15 cellular contexts compared by ENCODE assay signal in genomic region chr17:65028537-65028843, GRCh38. TPM values are rescaled to one million over a fixed set of nuclear protein-coding genes. Genes with fewer than 3 reads are reported as not detected.
A peak's percentile ranks its signal among the peaks of the same experiment; 100 is the strongest.
DNase-seq lines count a peak whose midpoint lies in the region; ATAC-seq and TF ChIP-seq lines count a peak whose summit lies in the region.
"Had no signal": no experiment of that assay in that cellular context is flagged by ENCODE, and none has a peak within 500 bp of the region (broad histone marks: within the 10 kb centered on the region; RNA-seq: fewer than 3 reads in every experiment).

No MANE protein-coding gene starts in this region.

- peaks cover 80% of the 10 kb centered on the region for H3K4me1 Mint-ChIP-seq in CD8-positive, alpha-beta T cell (ENCODE audit: low read depth)
- H3K4me1 Mint-ChIP-seq in activated T-helper 17 cell treated with anti-CD3 and anti-CD28 coated beads, Interleukin-2, amount 50 U/mL, for 72 hours = peaks cover 53% of the 10 kb centered on the region
- H3K4me1 Mint-ChIP-seq in naive thymus-derived CD8-positive, alpha-beta T cell = peaks cover 23 to 96% (median 78%) of the 10 kb centered on the region in 4 donors

- no peak for ATAC-seq in CD8-positive, alpha-beta T cell
- peak; percentile 70 for ATAC-seq in activated T-helper 17 cell treated with anti-CD3 and anti-CD28 coated beads, Interleukin-2, amount 50 U/mL, for 72 hours (replicated peaks)
- peak in 1 of 2 donors; percentile 21 for ATAC-seq in naive thymus-derived CD8-positive, alpha-beta T cell
- ATAC-seq: body of pancreas, left cardiac atrium, SK-N-SH treated with all-trans-retinoic acid at 6 μM for 48 hours had no signal

- no peaks in the 10 kb centered on the region for H3K9me3 ChIP-seq in CD8-positive, alpha-beta T cell (ENCODE audit: low read length)
- no peaks in the 10 kb centered on the region for H3K9me3 ChIP-seq in HEK293 (ENCODE audit: control insufficient read depth, insufficient read depth, low read depth, low read length)
- H3K9me3 ChIP-seq: body of pancreas had no signal

- DNase-seq in CD8-positive, alpha-beta T cell = no peak
- no peak for DNase-seq in naive thymus-derived CD8-positive, alpha-beta T cell
- DNase-seq in activated effector memory CD4-positive, alpha-beta T cell treated with Interleukin-2 at 50 U/mL for 16 hours = no peak
- no peak for DNase-seq in stimulated activated CD4-positive, alpha-beta T cell treated with anti-CD3 and anti-CD28 coated beads, Interleukin-12 subunit alpha, Interleukin-12 subunit beta, amount 100 ng/mL, for 4 hours
- no peak for DNase-seq in DMS 273 treated with DMSO at 0.1 percent for 48 hours (lab: John Stamatoyannopoulos, UW)
- DNase-seq: body of pancreas, left cardiac atrium, NCI-H146, NCI-H446 treated with DMSO at 0.1 percent for 48 hours, posterior cingulate gyrus, substantia nigra had no signal

- POLR2A ChIA-PET in CD8-positive, alpha-beta T cell (lab: Charles Lee) = interaction anchor here (0.6 to 1.3 kb wide), 4 partner anchors 12 to 63 kb away, joined by 3 to 7 read pairs (median 4); no protein-coding TSS in a partner anchor
- POLR2A ChIA-PET in HEK293 (lab: Yijun Ruan, JAX) = interaction anchor here (0.6 kb wide), 1 partner anchor 1534 kb away, joined by 3 read pairs; no protein-coding TSS in a partner anchor
- POLR2A ChIA-PET in naive thymus-derived CD8-positive, alpha-beta T cell (lab: Charles Lee) = interaction anchor here (0.7 kb wide), 3 partner anchors 12 to 53 kb away, joined by 3 read pairs; no protein-coding TSS in a partner anchor

- no peaks in the 10 kb centered on the region for H3K9me3 Mint-ChIP-seq in CD8-positive, alpha-beta T cell
- H3K9me3 Mint-ChIP-seq in activated T-helper 17 cell treated with anti-CD3 and anti-CD28 coated beads, Interleukin-2, amount 50 U/mL, for 72 hours = no peaks in the 10 kb centered on the region
- no peaks in the 10 kb centered on the region for H3K9me3 Mint-ChIP-seq in naive thymus-derived CD8-positive, alpha-beta T cell

- H3K27me3 Mint-ChIP-seq in CD8-positive, alpha-beta T cell (ENCODE audit: low read depth) = no peaks in the 10 kb centered on the region
- no peaks in the 10 kb centered on the region for H3K27me3 Mint-ChIP-seq in activated T-helper 17 cell treated with anti-CD3 and anti-CD28 coated beads, Interleukin-2, amount 50 U/mL, for 72 hours
- no peaks in the 10 kb centered on the region for H3K27me3 Mint-ChIP-seq in naive thymus-derived CD8-positive, alpha-beta T cell

- CTCF ChIA-PET in CD8-positive, alpha-beta T cell (lab: Charles Lee) = interaction anchor here (1.3 to 1.9 kb wide), 3 partner anchors 10 to 78 kb away, joined by 3 to 7 read pairs (median 3); no protein-coding TSS in a partner anchor
- CTCF ChIA-PET in HEK293 (lab: Yijun Ruan, JAX) = interaction anchor here (0.5 to 1.6 kb wide), 6 partner anchors 10 to 72 kb away, joined by 3 to 7 read pairs (median 4); no protein-coding TSS in a partner anchor

- H3K27me3 ChIP-seq in CD8-positive, alpha-beta T cell (ENCODE audit: insufficient read depth, low read length) = no peaks in the 10 kb centered on the region
- H3K27me3 ChIP-seq: body of pancreas, hepatocyte had no signal

- H3K4me3 Mint-ChIP-seq in CD8-positive, alpha-beta T cell = peak overlapping the region; percentile 64
- H3K4me3 Mint-ChIP-seq in activated T-helper 17 cell treated with anti-CD3 and anti-CD28 coated beads, Interleukin-2, amount 50 U/mL, for 72 hours = peak overlapping the region; percentile 88
- H3K4me3 Mint-ChIP-seq in naive thymus-derived CD8-positive, alpha-beta T cell = peak overlapping the region; percentile 26 to 70 (median 62)

- TF ChIP-seq CTCF in CD8-positive, alpha-beta T cell (IDR thresholded peaks at IDR 0.05) = no peak
- no peak for TF ChIP-seq CTCF in HEK293 (tag by site-specific recombination; IDR thresholded peaks at IDR 0.05)

- H3K36me3 Mint-ChIP-seq in CD8-positive, alpha-beta T cell = peaks cover 27% of the 10 kb centered on the region
- H3K36me3 Mint-ChIP-seq in activated T-helper 17 cell treated with anti-CD3 and anti-CD28 coated beads, Interleukin-2, amount 50 U/mL, for 72 hours (ENCODE audit: low read depth) = peaks cover 70% of the 10 kb centered on the region
- peaks cover 0 to 14% (median 4%) of the 10 kb centered on the region in 3 donors for H3K36me3 Mint-ChIP-seq in naive thymus-derived CD8-positive, alpha-beta T cell

- H3K27ac ChIP-seq in CD8-positive, alpha-beta T cell (ENCODE audit: low read depth, low read length) = no peak overlapping the region
- H3K27ac ChIP-seq in HEK293 (ENCODE audit: extremely low read depth, low read depth, low read length) = no peak overlapping the region

- intact Hi-C loops in CD8-positive, alpha-beta T cell (cut with DNase I, micrococcal nuclease) = loop anchor here in 1 of 2 experiments (2.0 kb wide), 1 partner anchor 16 kb away; no protein-coding TSS in a partner anchor

- H3K4me3 ChIP-seq in CD8-positive, alpha-beta T cell (ENCODE audit: low read depth, low read length) = no peak overlapping the region
- no peak overlapping the region for H3K4me3 ChIP-seq in HEK293 (ENCODE audit: low read depth, low read length)
- H3K4me3 ChIP-seq: body of pancreas, hepatocyte had no signal

- H3K4me1 ChIP-seq in CD8-positive, alpha-beta T cell (ENCODE audit: insufficient read depth, low read length) = peaks cover 52% of the 10 kb centered on the region
- H3K4me1 ChIP-seq in HEK293 (ENCODE audit: control insufficient read depth, insufficient read depth, low read length) = peaks cover 8% of the 10 kb centered on the region

- peak overlapping the region; percentile 75 for H3K27ac Mint-ChIP-seq in CD8-positive, alpha-beta T cell
- peak overlapping the region; percentile 99 for H3K27ac Mint-ChIP-seq in activated T-helper 17 cell treated with anti-CD3 and anti-CD28 coated beads, Interleukin-2, amount 50 U/mL, for 72 hours
- H3K27ac Mint-ChIP-seq in naive thymus-derived CD8-positive, alpha-beta T cell = peak overlapping the region in 9 of 10 donors; percentile 15 to 85 (median 66)

- no peaks in the 10 kb centered on the region for H3K36me3 ChIP-seq in CD8-positive, alpha-beta T cell (ENCODE audit: insufficient read depth, low read length)
- no peaks in the 10 kb centered on the region; a peak in 1 of 3 replicates for H3K36me3 ChIP-seq in HEK293 (ENCODE audit: control insufficient read depth in 2 of 2, insufficient read depth in 1 of 2, low read length in 2 of 2)

TF ChIP-seq in HEK293, 187 proteins besides CTCF, POLR2A, EP300 and RAD21:
- TF ChIP-seq ZNF677 (tag by site-specific recombination; IDR thresholded peaks at IDR 0.05) (no peak), SP7 (tag by site-specific recombination; IDR thresholded peaks at IDR 0.05) (peak; percentile 39; the same call in 1 of the 2 replicates), EGR2 (tag by site-specific recombination; IDR thresholded peaks at IDR 0.05; ENCODE audit: low read depth) (peak; percentile 35; the same call in 1 of the 2 replicates), RBAK (tag by site-specific recombination; IDR thresholded peaks at IDR 0.05) (no peak), ZBTB6 (tag by site-specific recombination; IDR thresholded peaks at IDR 0.05) (peak; percentile 86), ZFHX2 (tag by site-specific recombination; conservative IDR thresholded peaks at IDR 0.05) (peak; percentile 63)

RNA-seq across cellular contexts. Expression of gene GNA13, which starts 28.1 kb away (rescaled TPM):
- 100 to 1,000 TPM; 173 to 185 TPM for total RNA-seq in CD8-positive, alpha-beta T cell
- 10 to 100 TPM; 63.9 to 65.1 TPM for total RNA-seq in activated T-helper 17 cell treated with anti-CD3 and anti-CD28 coated beads, Interleukin-2, amount 50 U/mL, for 72 hours
- 10 to 100 TPM; 91.4 to 94.6 TPM for total RNA-seq in naive thymus-derived CD8-positive, alpha-beta T cell
- polyA plus RNA-seq in naive thymus-derived CD8-positive, alpha-beta T cell = 10 to 100 TPM; 23.7 to 32.9 (median 27.6) TPM
